In the genomic region with DNA sequence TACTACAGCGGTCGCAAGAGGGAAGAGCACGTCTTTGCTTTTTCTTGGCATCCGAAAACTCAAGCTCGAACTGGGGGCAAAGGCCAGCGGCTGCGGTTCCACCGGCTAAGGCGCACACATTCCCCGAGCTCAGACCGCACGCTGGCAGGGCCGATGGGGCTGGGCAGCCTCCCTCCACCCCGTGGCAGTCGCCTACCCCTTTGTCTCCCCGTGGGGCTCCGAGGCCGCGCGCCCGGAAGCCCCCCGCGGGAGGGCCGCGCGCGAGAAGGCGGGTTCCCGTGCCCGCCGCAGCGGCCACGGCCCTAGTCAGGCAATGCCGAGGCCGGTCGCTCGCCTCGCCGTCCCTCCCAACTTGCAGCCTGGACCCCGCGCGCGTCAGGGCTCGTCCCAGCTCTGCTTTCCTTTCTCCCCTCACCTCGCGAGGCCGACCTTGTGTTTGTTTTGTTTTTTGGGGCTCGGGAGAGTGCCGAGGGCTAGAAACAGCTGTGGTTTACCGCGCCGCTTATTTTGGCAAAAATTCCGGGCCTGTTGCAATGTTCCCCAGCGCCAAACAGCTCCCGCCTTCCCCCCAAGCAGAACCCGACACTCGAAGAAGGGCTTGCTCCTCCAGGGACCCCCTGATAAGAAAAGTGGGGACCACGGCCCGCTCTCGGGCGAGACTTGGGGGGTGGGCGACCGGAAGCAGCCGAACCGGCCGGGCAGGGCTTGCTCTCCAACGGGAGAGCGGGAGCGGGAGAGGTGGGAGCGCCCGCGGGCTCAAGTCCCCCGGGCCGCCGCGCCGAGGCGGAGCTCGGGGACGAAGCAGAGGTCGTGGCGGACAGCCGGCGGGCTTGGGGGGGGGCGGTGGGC, we compare ENCODE assay signal across 8 cellular contexts. TPM values are rescaled to one million over a fixed set of nuclear protein-coding genes. Genes with fewer than 3 reads are reported as not detected.
A peak's percentile ranks its signal among the peaks of the same experiment; 100 is the strongest.
DNase-seq lines count a peak whose midpoint lies in the region; ATAC-seq and TF ChIP-seq lines count a peak whose summit lies in the region.

No MANE protein-coding gene starts in this region.

- peak; percentile 29 for ATAC-seq in HG02885 (IDR thresholded peaks at IDR 0.05; ENCODE audit: poor library complexity, unreplicated experiment)
- ATAC-seq in activated CD8-positive, alpha-beta T cell treated with anti-CD3 and anti-CD28 coated beads, Interleukin-2, amount 10 ng/mL, durations not matched to agents 7 days and 5 days: peak; percentile 38
- ATAC-seq in GM18858 (IDR thresholded peaks at IDR 0.05; ENCODE audit: unreplicated experiment): no peak

- no peak for TF ChIP-seq CTCF in GM12865 (IDR thresholded peaks at IDR 0.05; ENCODE audit: insufficient read depth, low read depth, low read length, missing control alignments)

- no peaks in the 10 kb centered on the region for H3K9me3 Mint-ChIP-seq in activated CD8-positive, alpha-beta T cell treated with anti-CD3 and anti-CD28 coated beads, Interleukin-2, amount 10 ng/mL, durations not matched to agents 7 days and 5 days (ENCODE audit: insufficient read depth)

- H3K36me3 Mint-ChIP-seq in activated CD8-positive, alpha-beta T cell treated with anti-CD3 and anti-CD28 coated beads, Interleukin-2, amount 10 ng/mL, durations not matched to agents 7 days and 5 days (ENCODE audit: low read depth): peaks cover 21% of the 10 kb centered on the region

- peaks cover 10% of the 10 kb centered on the region for H3K27me3 Mint-ChIP-seq in activated CD8-positive, alpha-beta T cell treated with anti-CD3 and anti-CD28 coated beads, Interleukin-2, amount 10 ng/mL, durations not matched to agents 7 days and 5 days (ENCODE audit: low read depth)

- CTCF ChIA-PET in activated CD8-positive, alpha-beta T cell treated with anti-CD3 and anti-CD28 coated beads, Interleukin-2, amount 10 ng/mL, durations not matched to agents 7 days and 5 days (lab: Charles Lee): interaction anchor here (0.6 to 3.4 kb wide), 33 partner anchors 35 to 785 kb away, joined by 3 to 26 read pairs (median 4); no protein-coding TSS in a partner anchor

- DNase-seq in GM12865 (ENCODE audit: low read depth) (peak; percentile 70), NCI-H69 (lab: John Stamatoyannopoulos, UW) (peak; percentile 88), medulla oblongata (ENCODE audit: extremely low spot score) (peak; percentile 52)
- DNase-seq in activated CD8-positive, alpha-beta T cell treated with anti-CD3 and anti-CD28 coated beads, Interleukin-2, amount 10 ng/mL, durations not matched to agents 7 days and 5 days: peak; percentile 76
- peak; percentile 17 for DNase-seq in effector CD8-positive, alpha-beta T cell (lab: John Stamatoyannopoulos, UW)
- peak; percentile 38 for DNase-seq in stimulated activated CD8-positive, alpha-beta memory T cell treated with anti-CD3 and anti-CD28 coated beads, Interleukin-12 subunit alpha, Interleukin-12 subunit beta, amount 100 ng/mL, for 4 hours (ENCODE audit: low read depth)

- H3K4me3 ChIP-seq in GM12865 (ENCODE audit: low read depth, low read length): peak overlapping the region; percentile 92

- H3K4me3 Mint-ChIP-seq in activated CD8-positive, alpha-beta T cell treated with anti-CD3 and anti-CD28 coated beads, Interleukin-2, amount 10 ng/mL, durations not matched to agents 7 days and 5 days: peak overlapping the region; percentile 93

- POLR2A ChIA-PET in activated CD8-positive, alpha-beta T cell treated with anti-CD3 and anti-CD28 coated beads, Interleukin-2, amount 10 ng/mL, durations not matched to agents 7 days and 5 days (lab: Charles Lee): interaction anchor here (0.6 to 5.3 kb wide), 38 partner anchors 9 to 872 kb away, joined by 3 to 52 read pairs (median 4); a partner anchor contains a TSS

- peak overlapping the region; percentile 93 for H3K27ac Mint-ChIP-seq in activated CD8-positive, alpha-beta T cell treated with anti-CD3 and anti-CD28 coated beads, Interleukin-2, amount 10 ng/mL, durations not matched to agents 7 days and 5 days

- H3K4me1 Mint-ChIP-seq in activated CD8-positive, alpha-beta T cell treated with anti-CD3 and anti-CD28 coated beads, Interleukin-2, amount 10 ng/mL, durations not matched to agents 7 days and 5 days (ENCODE audit: low read depth): peaks cover 37% of the 10 kb centered on the region

RNA-seq across cellular contexts. Expression of a gene that starts 0.6 kb away (rescaled TPM):
- 10 to 100 TPM; 25.1 to 29.0 TPM for total RNA-seq in activated CD8-positive, alpha-beta T cell treated with anti-CD3 and anti-CD28 coated beads, Interleukin-2, amount 10 ng/mL, durations not matched to agents 7 days and 5 days

Comparison
In these comparisons a context has a peak if more than half of its experiments do, and no peak if none do; other contexts are left out.
1. DNase-seq: peak in every context shown above with its lines; median percentile 88 in NCI-H69; 76 in activated CD8-positive, alpha-beta T cell treated with anti-CD3 and anti-CD28 coated beads, Interleukin-2, amount 10 ng/mL, durations not matched to agents 7 days and 5 days; 70 in GM12865; 52 in medulla oblongata; 38 in stimulated activated CD8-positive, alpha-beta memory T cell treated with anti-CD3 and anti-CD28 coated beads, Interleukin-12 subunit alpha, Interleukin-12 subunit beta, amount 100 ng/mL, for 4 hours; 17 in effector CD8-positive, alpha-beta T cell.